In the genomic region with DNA sequence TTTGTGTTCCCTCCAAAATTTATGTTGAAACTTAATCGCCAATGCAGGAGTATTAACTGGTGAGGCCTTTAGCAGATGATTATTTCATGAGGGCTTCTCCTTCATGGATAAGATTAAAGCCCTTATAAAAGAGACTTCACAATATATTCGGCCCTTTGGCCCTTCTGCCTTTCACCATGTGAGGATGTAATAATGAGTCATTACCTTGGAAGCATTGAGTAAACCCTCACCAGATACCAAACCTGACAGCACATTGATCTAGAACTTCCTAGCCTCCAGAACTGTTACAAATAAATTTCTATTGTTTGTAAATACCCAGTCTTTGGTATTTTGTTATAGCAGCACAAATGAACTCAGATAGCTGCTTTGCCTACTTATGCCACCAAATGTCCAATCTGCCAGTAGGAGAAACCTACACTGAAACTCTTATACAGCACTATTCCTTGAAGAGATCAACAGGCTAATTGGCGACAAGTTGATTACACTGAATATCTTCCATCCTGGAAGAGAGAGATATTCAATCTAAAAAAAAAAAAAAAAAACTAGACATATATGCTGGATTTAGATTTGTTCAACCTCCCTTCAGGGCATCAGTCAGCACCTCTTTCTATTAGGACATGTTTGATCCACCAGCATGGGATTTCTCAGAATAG, we compare ENCODE assay signal across 2 cellular contexts.
A peak's percentile ranks its signal among the peaks of the same experiment; 100 is the strongest.
TF ChIP-seq lines count a peak whose summit lies in the region.

No MANE protein-coding gene starts in this region.

TF ChIP-seq in SK-N-SH, 30 proteins besides CTCF, POLR2A, EP300 and RAD21:
- TF ChIP-seq, protein P1, sequence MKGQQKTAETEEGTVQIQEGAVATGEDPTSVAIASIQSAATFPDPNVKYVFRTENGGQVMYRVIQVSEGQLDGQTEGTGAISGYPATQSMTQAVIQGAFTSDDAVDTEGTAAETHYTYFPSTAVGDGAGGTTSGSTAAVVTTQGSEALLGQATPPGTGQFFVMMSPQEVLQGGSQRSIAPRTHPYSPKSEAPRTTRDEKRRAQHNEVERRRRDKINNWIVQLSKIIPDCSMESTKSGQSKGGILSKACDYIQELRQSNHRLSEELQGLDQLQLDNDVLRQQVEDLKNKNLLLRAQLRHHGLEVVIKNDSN (IDR thresholded peaks at IDR 0.05; ENCODE audit: borderline replicate concordance, low read depth) = no peak
- TF ChIP-seq SIN3A (IDR thresholded peaks at IDR 0.05; ENCODE audit: borderline replicate concordance, low read depth, low read length) = no peak
- no peak for TF ChIP-seq RCOR1 (IDR thresholded peaks at IDR 0.05; ENCODE audit: low read length)
- TF ChIP-seq, protein P2, sequence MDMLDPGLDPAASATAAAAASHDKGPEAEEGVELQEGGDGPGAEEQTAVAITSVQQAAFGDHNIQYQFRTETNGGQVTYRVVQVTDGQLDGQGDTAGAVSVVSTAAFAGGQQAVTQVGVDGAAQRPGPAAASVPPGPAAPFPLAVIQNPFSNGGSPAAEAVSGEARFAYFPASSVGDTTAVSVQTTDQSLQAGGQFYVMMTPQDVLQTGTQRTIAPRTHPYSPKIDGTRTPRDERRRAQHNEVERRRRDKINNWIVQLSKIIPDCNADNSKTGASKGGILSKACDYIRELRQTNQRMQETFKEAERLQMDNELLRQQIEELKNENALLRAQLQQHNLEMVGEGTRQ (IDR thresholded peaks at IDR 0.05; ENCODE audit: borderline replicate concordance, low read depth, low read length) = no peak
- TF ChIP-seq MEF2A (IDR thresholded peaks at IDR 0.05; ENCODE audit: borderline replicate concordance, low read depth) = no peak
- no peak for TF ChIP-seq IRF3 (IDR thresholded peaks at IDR 0.05; ENCODE audit: low read depth, low read length)
- TF ChIP-seq TAF1 (IDR thresholded peaks at IDR 0.05; ENCODE audit: borderline replicate concordance, low read depth, low read length) = no peak
- TF ChIP-seq MAX (IDR thresholded peaks at IDR 0.05; ENCODE audit: low read depth) = no peak
- peak; percentile 30 for TF ChIP-seq PBX3 (IDR thresholded peaks at IDR 0.05)
- TF ChIP-seq GABPA (IDR thresholded peaks at IDR 0.05; ENCODE audit: low read depth) = no peak
- TF ChIP-seq RFX5 (IDR thresholded peaks at IDR 0.05; ENCODE audit: low read length) = no peak
- no peak for TF ChIP-seq SMC3 (IDR thresholded peaks at IDR 0.05; ENCODE audit: low read depth, low read length)
- TF ChIP-seq YY1 (IDR thresholded peaks at IDR 0.05; ENCODE audit: low read depth) = no peak
- peak; percentile 12; the same call in 1 of the 2 replicates for TF ChIP-seq FOSL2 (IDR thresholded peaks at IDR 0.05; ENCODE audit: borderline replicate concordance, low read depth)
- no peak for TF ChIP-seq EZH2phosphoT487 (IDR thresholded peaks at IDR 0.05; ENCODE audit: borderline replicate concordance, low read depth)
- TF ChIP-seq TCF12 (IDR thresholded peaks at IDR 0.05) = peak; percentile 21; the same call in 1 of the 2 replicates

TF ChIP-seq in SK-N-SH treated with all-trans-retinoic acid at 6 μM for 48 hours, 23 proteins besides CTCF, POLR2A, EP300 and RAD21 (continued from another document):
- TF ChIP-seq, protein P3, sequence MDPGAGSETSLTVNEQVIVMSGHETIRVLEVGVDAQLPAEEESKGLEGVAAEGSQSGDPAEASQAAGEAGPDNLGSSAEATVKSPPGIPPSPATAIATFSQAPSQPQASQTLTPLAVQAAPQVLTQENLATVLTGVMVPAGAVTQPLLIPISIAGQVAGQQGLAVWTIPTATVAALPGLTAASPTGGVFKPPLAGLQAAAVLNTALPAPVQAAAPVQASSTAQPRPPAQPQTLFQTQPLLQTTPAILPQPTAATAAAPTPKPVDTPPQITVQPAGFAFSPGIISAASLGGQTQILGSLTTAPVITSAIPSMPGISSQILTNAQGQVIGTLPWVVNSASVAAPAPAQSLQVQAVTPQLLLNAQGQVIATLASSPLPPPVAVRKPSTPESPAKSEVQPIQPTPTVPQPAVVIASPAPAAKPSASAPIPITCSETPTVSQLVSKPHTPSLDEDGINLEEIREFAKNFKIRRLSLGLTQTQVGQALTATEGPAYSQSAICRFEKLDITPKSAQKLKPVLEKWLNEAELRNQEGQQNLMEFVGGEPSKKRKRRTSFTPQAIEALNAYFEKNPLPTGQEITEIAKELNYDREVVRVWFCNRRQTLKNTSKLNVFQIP (CRISPR knock-in tag; IDR thresholded peaks at IDR 0.05; ENCODE audit: borderline replicate concordance, low read depth) = no peak
- TF ChIP-seq PPARA (CRISPR knock-in tag; IDR thresholded peaks at IDR 0.05; ENCODE audit: borderline replicate concordance) (no peak), GLIS3 (CRISPR knock-in tag; IDR thresholded peaks at IDR 0.05) (no peak), SNAI2 (CRISPR knock-in tag; IDR thresholded peaks at IDR 0.05) (no peak), BACH2 (CRISPR knock-in tag; IDR thresholded peaks at IDR 0.05; ENCODE audit: borderline replicate concordance) (no peak), ESRRG (CRISPR knock-in tag; IDR thresholded peaks at IDR 0.05) (no peak), CSDC2 (CRISPR knock-in tag; IDR thresholded peaks at IDR 0.05) (no peak), ZNF565 (CRISPR knock-in tag; conservative IDR thresholded peaks at IDR 0.05; ENCODE audit: low read depth) (no peak), TSHZ2 (CRISPR knock-in tag; IDR thresholded peaks at IDR 0.05) (no peak), ZNF70 (CRISPR knock-in tag; IDR thresholded peaks at IDR 0.05) (no peak), ZFP3 (CRISPR knock-in tag; IDR thresholded peaks at IDR 0.05) (no peak)
- TF ChIP-seq, protein P4, sequence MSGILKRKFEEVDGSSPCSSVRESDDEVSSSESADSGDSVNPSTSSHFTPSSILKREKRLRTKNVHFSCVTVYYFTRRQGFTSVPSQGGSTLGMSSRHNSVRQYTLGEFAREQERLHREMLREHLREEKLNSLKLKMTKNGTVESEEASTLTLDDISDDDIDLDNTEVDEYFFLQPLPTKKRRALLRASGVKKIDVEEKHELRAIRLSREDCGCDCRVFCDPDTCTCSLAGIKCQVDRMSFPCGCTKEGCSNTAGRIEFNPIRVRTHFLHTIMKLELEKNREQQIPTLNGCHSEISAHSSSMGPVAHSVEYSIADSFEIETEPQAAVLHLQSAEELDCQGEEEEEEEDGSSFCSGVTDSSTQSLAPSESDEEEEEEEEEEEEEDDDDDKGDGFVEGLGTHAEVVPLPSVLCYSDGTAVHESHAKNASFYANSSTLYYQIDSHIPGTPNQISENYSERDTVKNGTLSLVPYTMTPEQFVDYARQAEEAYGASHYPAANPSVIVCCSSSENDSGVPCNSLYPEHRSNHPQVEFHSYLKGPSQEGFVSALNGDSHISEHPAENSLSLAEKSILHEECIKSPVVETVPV (CRISPR knock-in tag; IDR thresholded peaks at IDR 0.05) = no peak
